1 cellular context compared by ENCODE assay signal in genomic region chrX:274904-275475, GRCh38.
TF ChIP-seq lines count a peak whose summit lies in the region.

No MANE protein-coding gene starts in this region.

TF ChIP-seq in SK-N-SH, 30 proteins besides CTCF, POLR2A, EP300 and RAD21 (continued from another document):
- TF ChIP-seq PBX3 (IDR thresholded peaks at IDR 0.05) (no peak), MXI1 (IDR thresholded peaks at IDR 0.05; ENCODE audit: low read depth, low read length) (no peak), FOXM1 (IDR thresholded peaks at IDR 0.05; ENCODE audit: low read depth) (no peak), EZH2phosphoT487 (IDR thresholded peaks at IDR 0.05; ENCODE audit: borderline replicate concordance, low read depth) (no peak), YY1 (IDR thresholded peaks at IDR 0.05; ENCODE audit: low read depth) (no peak), SMC3 (IDR thresholded peaks at IDR 0.05; ENCODE audit: low read depth, low read length) (no peak)
TF ChIP-seq in SK-N-SH: peak in this region for 0.
